Comparison of ENCODE assay signal across 19 cellular contexts in genomic region chr5:1670342-1670741, GRCh38.
A peak's percentile ranks its signal among the peaks of the same experiment; 100 is the strongest.
DNase-seq lines count a peak whose midpoint lies in the region; ATAC-seq, FAIRE-seq and TF ChIP-seq lines count a peak whose summit lies in the region.
"Had no signal": no experiment of that assay in that cellular context is flagged by ENCODE, and none has a peak within 500 bp of the region (broad histone marks: within the 10 kb centered on the region; RNA-seq: fewer than 3 reads in every experiment).

No MANE protein-coding gene starts in this region.

- peaks cover 20% of the 10 kb centered on the region for H3K27me3 ChIP-seq in effector memory CD4-positive, alpha-beta T cell (replicated peaks; ENCODE audit: control insufficient read depth, insufficient read depth, low read length, poor library complexity, severe bottlenecking)

- no peak for TF ChIP-seq CTCF in foreskin fibroblast (IDR thresholded peaks at IDR 0.05; ENCODE audit: low read depth, low read length)

- peak; percentile 51 for ATAC-seq in activated CD4-positive, alpha-beta T cell treated with anti-CD3 and anti-CD28 coated beads for 36 hours
- ATAC-seq in HG03095 (IDR thresholded peaks at IDR 0.05; ENCODE audit: unreplicated experiment): no peak
- ATAC-seq: A549; CD8-positive, alpha-beta T cell; left lung had no signal

- POLR2A ChIA-PET in activated CD4-positive, alpha-beta T cell treated with anti-CD3 and anti-CD28 coated beads for 36 hours (lab: Charles Lee): no interaction called here

- intact Hi-C loops in activated CD4-positive, alpha-beta T cell treated with anti-CD3 and anti-CD28 coated beads for 36 hours (cut with DNase I, micrococcal nuclease): no loop called here

- no peak overlapping the region for H3K4me3 ChIP-seq in foreskin fibroblast (ENCODE audit: low read depth in 1 of 2, low read length in 2 of 2)
- no peak overlapping the region for H3K4me3 ChIP-seq in effector memory CD4-positive, alpha-beta T cell (ENCODE audit: insufficient read depth, low read depth, low read length, poor library complexity, severe bottlenecking)
- H3K4me3 ChIP-seq: A549, ascending aorta, colonic mucosa, HAP-1, left lung had no signal

- no peaks in the 10 kb centered on the region for H3K36me3 ChIP-seq in effector memory CD4-positive, alpha-beta T cell (ENCODE audit: control insufficient read depth, insufficient read depth, low read length)
- H3K36me3 ChIP-seq: ascending aorta, colonic mucosa, HAP-1, left lung had no signal

- CTCF ChIA-PET in activated CD4-positive, alpha-beta T cell treated with anti-CD3 and anti-CD28 coated beads for 36 hours (lab: Charles Lee): interaction anchor here (0.6 to 1.4 kb wide), 3 partner anchors 17 to 174 kb away, joined by 3 to 5 read pairs (median 3); no protein-coding TSS in a partner anchor

- FAIRE-seq in urothelium cell line (lab: Jason Lieb, UNC): no peak
- FAIRE-seq: A549, GM12891 had no signal

- H3K9me3 ChIP-seq in effector memory CD4-positive, alpha-beta T cell (ENCODE audit: control insufficient read depth, low read length): no peaks in the 10 kb centered on the region
- H3K9me3 ChIP-seq: A549, ascending aorta, colonic mucosa, HAP-1, left lung had no signal

- H3K27ac ChIP-seq in effector memory CD4-positive, alpha-beta T cell (ENCODE audit: insufficient read depth, low read length, poor library complexity, severe bottlenecking): no peak overlapping the region
- H3K27ac ChIP-seq: A549, ascending aorta, colonic mucosa, left lung, RWPE1 had no signal

- H3K4me3 Mint-ChIP-seq in activated CD4-positive, alpha-beta T cell treated with anti-CD3 and anti-CD28 coated beads for 36 hours: no peak overlapping the region
- H3K4me3 Mint-ChIP-seq: CD8-positive, alpha-beta T cell; T-helper 1 cell treated with Interleukin-12 subunit alpha and Interleukin-12 subunit beta and Interleukin-4 antibody, amounts not matched to agents 30 μg/mL and 1 μg/mL, for 36 hours had no signal

- no peak overlapping the region for H3K27ac Mint-ChIP-seq in activated CD4-positive, alpha-beta T cell treated with anti-CD3 and anti-CD28 coated beads for 36 hours
- H3K27ac Mint-ChIP-seq: CD8-positive, alpha-beta T cell; T-helper 1 cell treated with Interleukin-12 subunit alpha and Interleukin-12 subunit beta and Interleukin-4 antibody, amounts not matched to agents 30 μg/mL and 1 μg/mL, for 36 hours had no signal

- peaks cover 13% of the 10 kb centered on the region for H3K4me1 Mint-ChIP-seq in activated CD4-positive, alpha-beta T cell treated with anti-CD3 and anti-CD28 coated beads for 36 hours

- no peaks in the 10 kb centered on the region for H3K36me3 Mint-ChIP-seq in activated CD4-positive, alpha-beta T cell treated with anti-CD3 and anti-CD28 coated beads for 36 hours (ENCODE audit: low read depth)
- H3K36me3 Mint-ChIP-seq: CD8-positive, alpha-beta T cell had no signal

- H3K27me3 Mint-ChIP-seq in activated CD4-positive, alpha-beta T cell treated with anti-CD3 and anti-CD28 coated beads for 36 hours: peaks cover 58% of the 10 kb centered on the region

- no peaks in the 10 kb centered on the region for H3K9me3 Mint-ChIP-seq in activated CD4-positive, alpha-beta T cell treated with anti-CD3 and anti-CD28 coated beads for 36 hours (ENCODE audit: low read depth)
- H3K9me3 Mint-ChIP-seq: CD8-positive, alpha-beta T cell; T-helper 1 cell treated with Interleukin-12 subunit alpha and Interleukin-12 subunit beta and Interleukin-4 antibody, amounts not matched to agents 30 μg/mL and 1 μg/mL, for 36 hours had no signal

- peaks cover 11% of the 10 kb centered on the region for H3K4me1 ChIP-seq in effector memory CD4-positive, alpha-beta T cell (ENCODE audit: control insufficient read depth, insufficient read depth, low read length, poor library complexity, severe bottlenecking)
- H3K4me1 ChIP-seq: colonic mucosa, HAP-1, left lung had no signal

- DNase-seq in activated CD4-positive, alpha-beta T cell treated with anti-CD3 and anti-CD28 coated beads for 36 hours: peak; percentile 44
- no peak for DNase-seq in activated CD4-positive, alpha-beta T cell treated with anti-CD3 and anti-CD28 coated beads, Interleukin-2, amount 50 U/mL, for 48 hours
- DNase-seq in GM04504 (ENCODE audit: low read depth) (peak; percentile 16), RKO (ENCODE audit: low spot score) (peak; percentile 40), foreskin fibroblast (peak; percentile 35 to 48), urothelium cell line (ENCODE audit: low spot score) (no peak)
- no peak for DNase-seq in effector memory CD4-positive, alpha-beta T cell
- DNase-seq: CD8-positive, alpha-beta T cell; colonic mucosa; left lung; NCI-H69; substantia nigra had no signal

Comparison
In these comparisons a context has a peak if more than half of its experiments do, and no peak if none do; other contexts are left out.
1. DNase-seq: peak in activated CD4-positive, alpha-beta T cell treated with anti-CD3 and anti-CD28 coated beads for 36 hours (single experiment), GM04504 (single experiment), RKO (single experiment) and foreskin fibroblast (2 of 2); none in activated CD4-positive, alpha-beta T cell treated with anti-CD3 and anti-CD28 coated beads, Interleukin-2, amount 50 U/mL, for 48 hours (0 of 2), urothelium cell line (single experiment) and effector memory CD4-positive, alpha-beta T cell (0 of 3).